ENCODE assay signal across 1 cellular context in the genomic region with DNA sequence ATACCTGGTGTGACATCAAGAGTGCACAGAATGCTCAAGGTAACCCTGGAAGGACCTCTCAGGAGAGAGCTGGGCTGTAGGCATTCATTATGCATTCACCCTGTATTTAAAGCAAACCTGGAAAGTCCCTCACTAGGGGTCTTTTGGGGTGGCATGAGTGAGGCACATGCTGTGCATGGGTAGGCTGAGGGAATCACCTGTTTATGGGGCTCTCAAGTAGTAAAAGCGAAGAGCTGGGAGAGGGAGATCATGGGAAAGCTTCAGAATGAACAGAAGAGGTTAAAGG.
TF ChIP-seq lines count a peak whose summit lies in the region.

No MANE protein-coding gene starts in this region.

TF ChIP-seq in K562, 482 proteins besides CTCF, POLR2A, EP300 and RAD21:
- no peak for TF ChIP-seq POLR2G (IDR thresholded peaks at IDR 0.05; ENCODE audit: low read depth, low read length)
- TF ChIP-seq HMGN3 (IDR thresholded peaks at IDR 0.05; ENCODE audit: borderline replicate concordance, extremely low read depth, insufficient read length, low read depth, low read length): no peak
- TF ChIP-seq CCAR2 (IDR thresholded peaks at IDR 0.05; ENCODE audit: low read depth, low read length): no peak
- TF ChIP-seq, protein P1, sequence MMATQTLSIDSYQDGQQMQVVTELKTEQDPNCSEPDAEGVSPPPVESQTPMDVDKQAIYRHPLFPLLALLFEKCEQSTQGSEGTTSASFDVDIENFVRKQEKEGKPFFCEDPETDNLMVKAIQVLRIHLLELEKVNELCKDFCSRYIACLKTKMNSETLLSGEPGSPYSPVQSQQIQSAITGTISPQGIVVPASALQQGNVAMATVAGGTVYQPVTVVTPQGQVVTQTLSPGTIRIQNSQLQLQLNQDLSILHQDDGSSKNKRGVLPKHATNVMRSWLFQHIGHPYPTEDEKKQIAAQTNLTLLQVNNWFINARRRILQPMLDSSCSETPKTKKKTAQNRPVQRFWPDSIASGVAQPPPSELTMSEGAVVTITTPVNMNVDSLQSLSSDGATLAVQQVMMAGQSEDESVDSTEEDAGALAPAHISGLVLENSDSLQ (IDR thresholded peaks at IDR 0.05): no peak
- TF ChIP-seq HMG20B (CRISPR knock-in tag; IDR thresholded peaks at IDR 0.05): no peak
- TF ChIP-seq RFX7 (CRISPR knock-in tag; IDR thresholded peaks at IDR 0.05): no peak
- no peak for TF ChIP-seq NR4A1 (CRISPR knock-in tag; IDR thresholded peaks at IDR 0.05)
- no peak for TF ChIP-seq NR4A1 (tag; IDR thresholded peaks at IDR 0.05)
- TF ChIP-seq ZNF695 (CRISPR knock-in tag; IDR thresholded peaks at IDR 0.05): no peak
- TF ChIP-seq KDM4B (IDR thresholded peaks at IDR 0.05; ENCODE audit: borderline replicate concordance in 2 of 2, low read depth in 1 of 2): no peak
- TF ChIP-seq LEF1 (IDR thresholded peaks at IDR 0.05): no peak
- no peak for TF ChIP-seq MCM2 (IDR thresholded peaks at IDR 0.05; ENCODE audit: low read depth)
- TF ChIP-seq CBX5 (IDR thresholded peaks at IDR 0.05; ENCODE audit: borderline replicate concordance, low read depth): no peak
- TF ChIP-seq, protein P2, sequence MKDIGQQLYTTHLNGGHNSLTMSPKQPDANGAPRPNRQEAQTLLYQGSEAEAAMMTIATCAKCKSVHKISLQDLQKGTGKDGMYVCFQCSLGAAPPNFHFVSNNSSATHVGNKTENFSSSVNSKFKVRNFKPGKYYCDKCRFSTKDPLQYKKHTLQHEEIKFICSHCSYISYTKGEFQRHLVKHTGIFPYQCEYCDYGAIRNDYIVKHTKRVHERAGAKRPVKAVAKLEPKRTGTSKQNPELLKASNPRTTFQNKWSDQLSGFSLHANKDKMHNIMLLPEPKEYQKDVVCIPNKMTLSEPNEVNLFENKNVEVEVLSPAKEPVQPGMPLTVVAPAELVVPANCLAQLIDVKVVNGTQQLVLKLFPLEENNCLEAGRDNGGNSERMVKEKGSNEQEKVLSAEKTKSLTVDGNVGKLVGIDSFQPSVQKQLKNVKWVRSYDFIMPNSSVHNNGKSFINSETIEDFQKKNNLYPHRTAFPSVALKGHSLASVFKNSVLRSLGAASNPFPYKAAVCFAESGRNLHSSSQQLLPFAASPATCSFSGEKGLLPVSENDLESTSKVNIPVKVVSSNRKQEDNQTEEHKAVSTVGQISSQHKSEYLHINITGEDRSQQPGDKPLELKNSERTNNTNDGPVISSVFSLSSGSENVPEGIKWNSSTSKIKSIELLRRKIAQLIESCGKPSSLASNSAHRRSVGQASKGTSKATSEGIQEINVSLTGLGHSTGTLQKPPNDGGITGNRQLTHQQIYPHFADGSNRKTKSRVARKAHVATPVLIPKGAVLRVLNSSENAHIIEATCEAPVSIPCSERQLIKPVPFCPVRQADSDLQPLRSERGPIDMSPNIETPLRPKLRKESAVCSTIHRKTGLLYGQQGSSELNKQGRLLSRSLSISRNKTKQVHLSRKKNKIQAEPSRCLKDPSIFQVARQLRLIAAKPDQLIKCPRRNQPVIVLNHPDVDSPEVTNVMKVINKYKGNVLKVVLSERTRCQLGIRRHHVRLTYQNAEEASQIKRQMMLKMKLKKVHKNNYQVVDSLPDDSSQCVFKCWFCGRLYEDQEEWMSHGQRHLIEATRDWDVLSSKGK (CRISPR knock-in tag; IDR thresholded peaks at IDR 0.05): no peak
- no peak for TF ChIP-seq TCF3 (CRISPR knock-in tag; IDR thresholded peaks at IDR 0.05)
- TF ChIP-seq DACH1 (IDR thresholded peaks at IDR 0.05; ENCODE audit: partially characterized antibody): no peak
- TF ChIP-seq BRCA1 (IDR thresholded peaks at IDR 0.05): no peak
- TF ChIP-seq BRCA1 (CRISPR knock-in tag; IDR thresholded peaks at IDR 0.05): no peak
- no peak for TF ChIP-seq TEAD2 (tag; IDR thresholded peaks at IDR 0.05)
- no peak for TF ChIP-seq RBFOX2 (IDR thresholded peaks at IDR 0.05; ENCODE audit: low read depth, low read length)
